Comparison of ENCODE assay signal across 8 cellular contexts in the genomic region with DNA sequence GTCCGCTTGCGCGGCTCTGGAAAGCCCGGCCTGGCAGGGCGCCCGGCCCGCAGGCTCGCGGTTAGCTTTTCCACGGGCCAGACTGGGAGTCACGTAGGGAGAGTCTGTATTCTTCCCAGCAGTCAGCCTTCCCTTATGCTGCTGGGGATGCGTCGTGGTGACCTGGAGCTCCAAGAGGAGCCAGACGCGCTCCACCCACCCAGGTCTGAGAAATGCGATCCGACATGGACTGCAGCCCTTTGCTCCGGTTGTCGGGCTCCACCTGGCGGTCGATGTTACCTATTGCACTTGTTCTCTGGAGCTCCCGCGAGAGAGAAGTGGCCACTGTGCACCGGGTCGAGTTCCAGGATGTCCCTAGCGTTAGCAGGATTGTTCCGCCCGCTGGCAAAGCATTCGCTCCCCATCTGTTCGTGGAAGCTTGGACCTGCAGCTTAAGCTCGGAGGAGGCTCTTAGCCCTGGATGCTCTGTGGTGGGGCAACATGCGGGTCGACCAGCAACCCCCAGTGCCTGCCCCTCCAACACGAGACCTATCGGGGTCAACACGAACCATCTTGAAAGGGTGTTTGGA.
DNase-seq lines count a peak whose midpoint lies in the region; ATAC-seq and TF ChIP-seq lines count a peak whose summit lies in the region.
"Not testable (repeated sequence)": the region's sequence is repeated elsewhere in the genome, so short reads cannot be mapped to it uniquely, and the experiment has no call there.

No MANE protein-coding gene starts in this region.

- H3K36me3 ChIP-seq in PC-3 (ENCODE audit: low read depth, low read length); mucosa of descending colon (ENCODE audit: low read depth): not testable (repeated sequence)

- not testable (repeated sequence) for H3K79me2 ChIP-seq in PC-3 (ENCODE audit: low read length)

- H3K27ac Mint-ChIP-seq in activated naive CD4-positive, alpha-beta T cell treated with anti-CD3 and anti-CD28 coated beads, Interleukin-2, amount 10 ng/mL, durations not matched to agents 7 days and 5 days; stimulated activated naive CD8-positive, alpha-beta T cell treated with anti-CD3 and anti-CD28 coated beads, Interleukin-15, amount 100 ng/mL, for 72 hours: not testable (repeated sequence)

- not testable (repeated sequence) for H2AFZ ChIP-seq in PC-3 (ENCODE audit: low read length)

- ATAC-seq in GM19463 (IDR thresholded peaks at IDR 0.05; ENCODE audit: unreplicated experiment) = peak; percentile 92
- ATAC-seq in HG02885 (IDR thresholded peaks at IDR 0.05; ENCODE audit: poor library complexity, unreplicated experiment) = peak; percentile 91
- peak; percentile 87 for ATAC-seq in PC-3
- ATAC-seq in mucosa of descending colon = peak; percentile 89
- peak; percentile 48 for ATAC-seq in stimulated activated naive CD8-positive, alpha-beta T cell treated with anti-CD3 and anti-CD28 coated beads, Interleukin-15, amount 100 ng/mL, for 72 hours

- BruUV-seq in PC-3 (replicated peaks; lab: Mats Ljungman, UMichigan) = not testable (repeated sequence)

- H4K20me1 ChIP-seq in PC-3 (ENCODE audit: low read length) = not testable (repeated sequence)

- H3K9me2 ChIP-seq in PC-3 (replicated peaks; ENCODE audit: low read length) = not testable (repeated sequence)

- not testable (repeated sequence) for H3F3A ChIP-seq in PC-3 (ENCODE audit: low read length, unreplicated experiment)

- TF ChIP-seq CTCF in GM12865 (IDR thresholded peaks at IDR 0.05; ENCODE audit: insufficient read depth, low read depth, low read length, missing control alignments) (peak; percentile 20), fibroblast of the aortic adventitia (IDR thresholded peaks at IDR 0.05; ENCODE audit: insufficient read depth, low read length) (peak; percentile 10), mucosa of descending colon (IDR thresholded peaks at IDR 0.05) (peak; percentile 14)
- not testable (repeated sequence) for TF ChIP-seq CTCF in PC-3 (conservative IDR thresholded peaks at IDR 0.05; ENCODE audit: low read depth, low read length)

- H3K9me3 ChIP-seq in PC-3 (ENCODE audit: low read length); mucosa of descending colon: not testable (repeated sequence)

- not testable (repeated sequence) for H3K4me3 ChIP-seq in GM12865 (ENCODE audit: low read depth, low read length); PC-3 (ENCODE audit: low read length); mucosa of descending colon
- peak overlapping the region; percentile 44 for H3K4me3 ChIP-seq in fibroblast of the aortic adventitia (ENCODE audit: low read depth, low read length)

- intact Hi-C loops in PC-3 (cut with micrococcal nuclease); mucosa of descending colon (cut with DNase I, micrococcal nuclease): not testable (repeated sequence)

- not testable (repeated sequence) for H3K4me2 ChIP-seq in PC-3 (ENCODE audit: low read length)

- H3K36me3 Mint-ChIP-seq in activated naive CD4-positive, alpha-beta T cell treated with anti-CD3 and anti-CD28 coated beads, Interleukin-2, amount 10 ng/mL, durations not matched to agents 7 days and 5 days = not testable (repeated sequence)

- H3K4me1 Mint-ChIP-seq in activated naive CD4-positive, alpha-beta T cell treated with anti-CD3 and anti-CD28 coated beads, Interleukin-2, amount 10 ng/mL, durations not matched to agents 7 days and 5 days; stimulated activated naive CD8-positive, alpha-beta T cell treated with anti-CD3 and anti-CD28 coated beads, Interleukin-15, amount 100 ng/mL, for 72 hours: not testable (repeated sequence)

- H3K4me1 ChIP-seq in PC-3 (ENCODE audit: insufficient read depth, low read length); mucosa of descending colon (ENCODE audit: low read depth): not testable (repeated sequence)

- not testable (repeated sequence) for H3K27ac ChIP-seq in PC-3 (ENCODE audit: low read length)

- H3K27me3 Mint-ChIP-seq in activated naive CD4-positive, alpha-beta T cell treated with anti-CD3 and anti-CD28 coated beads, Interleukin-2, amount 10 ng/mL, durations not matched to agents 7 days and 5 days; stimulated activated naive CD8-positive, alpha-beta T cell treated with anti-CD3 and anti-CD28 coated beads, Interleukin-15, amount 100 ng/mL, for 72 hours: not testable (repeated sequence)

- not testable (repeated sequence) for DNase-seq in GM12865 (ENCODE audit: low read depth); PC-3; fibroblast of the aortic adventitia (ENCODE audit: low read depth)
- peak; percentile 16 for DNase-seq in activated naive CD4-positive, alpha-beta T cell treated with anti-CD3 and anti-CD28 coated beads, Interleukin-2, amount 10 ng/mL, durations not matched to agents 7 days and 5 days
- DNase-seq in mucosa of descending colon = peak in 2 of 3 donors; percentile 30 to 31
- DNase-seq in stimulated activated naive CD8-positive, alpha-beta T cell treated with anti-CD3 and anti-CD28 coated beads, Interleukin-15, amount 100 ng/mL, for 72 hours = peak in 1 of 2 donors; percentile 9

- H3K27me3 ChIP-seq in PC-3 (ENCODE audit: low read length) = not testable (repeated sequence)

- not testable (repeated sequence) for H3K9me3 Mint-ChIP-seq in activated naive CD4-positive, alpha-beta T cell treated with anti-CD3 and anti-CD28 coated beads, Interleukin-2, amount 10 ng/mL, durations not matched to agents 7 days and 5 days; stimulated activated naive CD8-positive, alpha-beta T cell treated with anti-CD3 and anti-CD28 coated beads, Interleukin-15, amount 100 ng/mL, for 72 hours

- CTCF ChIA-PET in PC-3 (lab: Charles Lee); activated naive CD4-positive, alpha-beta T cell treated with anti-CD3 and anti-CD28 coated beads, Interleukin-2, amount 10 ng/mL, durations not matched to agents 7 days and 5 days (lab: Charles Lee): not testable (repeated sequence)

- H3K9ac ChIP-seq in PC-3 (ENCODE audit: low read length) = not testable (repeated sequence)

- H3K4me3 Mint-ChIP-seq in activated naive CD4-positive, alpha-beta T cell treated with anti-CD3 and anti-CD28 coated beads, Interleukin-2, amount 10 ng/mL, durations not matched to agents 7 days and 5 days; stimulated activated naive CD8-positive, alpha-beta T cell treated with anti-CD3 and anti-CD28 coated beads, Interleukin-15, amount 100 ng/mL, for 72 hours: not testable (repeated sequence)

- POLR2A ChIA-PET in PC-3 (lab: Charles Lee; ENCODE audit: unreplicated experiment) = not testable (repeated sequence)
